21 cellular contexts compared by ENCODE assay signal in the genomic region with DNA sequence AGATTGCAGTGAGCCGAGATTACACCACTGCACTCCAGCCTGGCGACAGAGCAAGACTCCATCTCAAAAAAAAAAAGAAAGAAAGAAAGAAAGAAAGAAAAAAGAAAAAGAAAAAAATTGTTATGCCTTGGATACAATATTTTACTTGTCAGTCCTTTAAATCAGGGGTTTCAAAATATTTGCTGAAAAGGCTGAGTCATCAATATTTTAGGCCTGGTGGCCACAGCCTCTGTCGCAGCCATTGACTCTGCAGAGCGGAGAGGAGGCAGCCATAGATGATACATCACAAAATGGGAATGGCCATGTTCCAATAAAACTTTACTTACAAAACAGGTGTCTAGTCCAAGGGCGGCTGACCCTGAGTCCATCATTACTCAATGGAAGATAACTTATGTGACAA.
"Had no signal": no experiment of that assay in that cellular context is flagged by ENCODE, and none has a peak within 500 bp of the region (broad histone marks: within the 10 kb centered on the region; RNA-seq: fewer than 3 reads in every experiment).

No MANE protein-coding gene starts in this region.

- H3K4me3 ChIP-seq: coronary artery, dorsolateral prefrontal cortex, esophagus muscularis mucosa, gastroesophageal sphincter, heart left ventricle, hepatocyte, left lung, lower lobe of right lung, mucosa of descending colon had no signal

- H3K79me2 ChIP-seq: hepatocyte had no signal

- H3K4me2 ChIP-seq: hepatocyte had no signal

- H3K36me3 ChIP-seq: esophagus muscularis mucosa, gastroesophageal sphincter, heart left ventricle, left lung, lower lobe of right lung had no signal

- H3K27ac ChIP-seq: coronary artery, dorsolateral prefrontal cortex, esophagus muscularis mucosa, foreskin keratinocyte, gastroesophageal sphincter, heart left ventricle, hepatocyte, left lung, lower lobe of right lung had no signal

- H3K27me3 ChIP-seq: foreskin keratinocyte, hepatocyte had no signal

- FAIRE-seq: colon, endothelial cell of umbilical vein, islet of Langerhans, keratinocyte had no signal

- H3K9me3 ChIP-seq: esophagus muscularis mucosa, gastroesophageal sphincter, heart left ventricle, left lung, lower lobe of right lung, mucosa of descending colon had no signal

- H2AFZ ChIP-seq: hepatocyte had no signal

- H3K4me1 ChIP-seq: esophagus muscularis mucosa, foreskin keratinocyte, gastroesophageal sphincter, heart left ventricle, left lung, lower lobe of right lung had no signal

- ATAC-seq: foreskin keratinocyte, gastroesophageal sphincter, heart left ventricle, left cardiac atrium, left lung, left ventricle myocardium superior, lower lobe of right lung, mucosa of descending colon had no signal

- DNase-seq: dermis blood vessel endothelial cell; dorsolateral prefrontal cortex; effector CD4-positive, alpha-beta T cell; effector memory CD4-positive, alpha-beta T cell; foreskin keratinocyte; heart left ventricle; left cardiac atrium; left lung; left ventricle myocardium superior; lower lobe of right lung; mesenchymal stem cell; mucosa of descending colon; naive B cell had no signal
